ENCODE assay signal across 8 cellular contexts in genomic region chr1:18949689-18950414, GRCh38. TPM values are rescaled to one million over a fixed set of nuclear protein-coding genes. Genes with fewer than 3 reads are reported as not detected.
DNase-seq lines count a peak whose midpoint lies in the region; ATAC-seq, FAIRE-seq and TF ChIP-seq lines count a peak whose summit lies in the region.

No MANE protein-coding gene starts in this region.

- intact Hi-C loops in activated naive CD4-positive, alpha-beta T cell treated with anti-CD3 and anti-CD28 coated beads for 36 hours (cut with micrococcal nuclease): loop anchor here (2.0 to 5.0 kb wide), 4 partner anchors 43 to 762 kb away; a partner anchor contains a TSS
- intact Hi-C loops in pancreas (cut with DNase I): loop anchor here in 2 of 3 donors (5.0 to 10.0 kb wide), 2 partner anchors 38 to 45 kb away; partner anchors contain the start of gene ALDH4A1 (in 1 of the 2)

- H3K27ac Mint-ChIP-seq in activated naive CD4-positive, alpha-beta T cell treated with anti-CD3 and anti-CD28 coated beads for 36 hours: peak overlapping the region; percentile 93
- H3K27ac Mint-ChIP-seq in activated naive CD4-positive, alpha-beta T cell treated with anti-CD3 and anti-CD28 coated beads, Interleukin-2, amount 10 ng/mL, durations not matched to agents 7 days and 5 days: peak overlapping the region; percentile 93
- H3K27ac Mint-ChIP-seq in glutamatergic neuron (ENCODE audit: unreplicated experiment): peak overlapping the region; percentile 96

- FAIRE-seq in pancreas (lab: Jason Lieb, UNC): no peak

- ATAC-seq in pancreas (peak in 3 of 4 donors; percentile 2 to 5 (median 5)), HG02623 (IDR thresholded peaks at IDR 0.05; ENCODE audit: unreplicated experiment) (no peak), GM18517 (IDR thresholded peaks at IDR 0.05; ENCODE audit: unreplicated experiment) (no peak)

- peaks cover 95% of the 10 kb centered on the region for H3K4me1 Mint-ChIP-seq in activated naive CD4-positive, alpha-beta T cell treated with anti-CD3 and anti-CD28 coated beads for 36 hours (ENCODE audit: low read depth)
- H3K4me1 Mint-ChIP-seq in activated naive CD4-positive, alpha-beta T cell treated with anti-CD3 and anti-CD28 coated beads, Interleukin-2, amount 10 ng/mL, durations not matched to agents 7 days and 5 days: peaks cover 96% of the 10 kb centered on the region
- H3K4me1 Mint-ChIP-seq in glutamatergic neuron (ENCODE audit: low read depth, unreplicated experiment): peaks cover 72% of the 10 kb centered on the region

- TF ChIP-seq CTCF in glutamatergic neuron (IDR thresholded peaks at IDR 0.05; ENCODE audit: partially characterized antibody, unreplicated experiment) (peak; percentile 5), pancreas (IDR thresholded peaks at IDR 0.05) (no peak)

- DNase-seq in activated naive CD4-positive, alpha-beta T cell treated with anti-CD3 and anti-CD28 coated beads for 36 hours: peak; percentile 45
- no peak for DNase-seq in activated naive CD4-positive, alpha-beta T cell treated with anti-CD3 and anti-CD28 coated beads, Interleukin-2, amount 50 U/mL, for 16 hours
- DNase-seq in activated naive CD4-positive, alpha-beta T cell treated with anti-CD3 and anti-CD28 coated beads, Interleukin-2, amount 10 ng/mL, durations not matched to agents 7 days and 5 days: peak; percentile 41
- DNase-seq in glutamatergic neuron (peak; percentile 46), pancreas (peak in 1 of 6 donors; percentile 21), AG20443 (ENCODE audit: low spot score) (no peak)

- H3K27me3 Mint-ChIP-seq in activated naive CD4-positive, alpha-beta T cell treated with anti-CD3 and anti-CD28 coated beads for 36 hours (ENCODE audit: low read depth): no peaks in the 10 kb centered on the region
- peaks cover 19% of the 10 kb centered on the region for H3K27me3 Mint-ChIP-seq in activated naive CD4-positive, alpha-beta T cell treated with anti-CD3 and anti-CD28 coated beads, Interleukin-2, amount 10 ng/mL, durations not matched to agents 7 days and 5 days
- peaks cover 18% of the 10 kb centered on the region for H3K27me3 Mint-ChIP-seq in glutamatergic neuron (ENCODE audit: unreplicated experiment)

- H3K4me3 Mint-ChIP-seq in activated naive CD4-positive, alpha-beta T cell treated with anti-CD3 and anti-CD28 coated beads for 36 hours: peak overlapping the region; percentile 75
- peak overlapping the region; percentile 77 for H3K4me3 Mint-ChIP-seq in activated naive CD4-positive, alpha-beta T cell treated with anti-CD3 and anti-CD28 coated beads, Interleukin-2, amount 10 ng/mL, durations not matched to agents 7 days and 5 days
- H3K4me3 Mint-ChIP-seq in glutamatergic neuron (ENCODE audit: unreplicated experiment): peak overlapping the region; percentile 94

- H3K9me3 ChIP-seq in pancreas: no peaks in the 10 kb centered on the region

- no peaks in the 10 kb centered on the region for H3K36me3 ChIP-seq in pancreas

- CTCF ChIA-PET in activated naive CD4-positive, alpha-beta T cell treated with anti-CD3 and anti-CD28 coated beads for 36 hours (lab: Charles Lee): interaction anchor here (0.6 to 4.3 kb wide), 7 partner anchors 22 to 295 kb away, joined by 3 to 28 read pairs (median 7); no protein-coding TSS in a partner anchor
- CTCF ChIA-PET in activated naive CD4-positive, alpha-beta T cell treated with anti-CD3 and anti-CD28 coated beads, Interleukin-2, amount 10 ng/mL, durations not matched to agents 7 days and 5 days (lab: Charles Lee): interaction anchor here (0.8 to 2.9 kb wide), 9 partner anchors 22 to 164 kb away, joined by 3 to 30 read pairs (median 7); no protein-coding TSS in a partner anchor

- peak overlapping the region; percentile 48 to 78 (median 60) for H3K27ac ChIP-seq in pancreas

- 48 to 50% methylated on average over 22 of the region's 22 CpGs for WGBS in pancreas, 2 donors

- no peaks in the 10 kb centered on the region for H3K36me3 Mint-ChIP-seq in activated naive CD4-positive, alpha-beta T cell treated with anti-CD3 and anti-CD28 coated beads for 36 hours (ENCODE audit: low read depth)
- peaks cover 16% of the 10 kb centered on the region for H3K36me3 Mint-ChIP-seq in activated naive CD4-positive, alpha-beta T cell treated with anti-CD3 and anti-CD28 coated beads, Interleukin-2, amount 10 ng/mL, durations not matched to agents 7 days and 5 days
- no peaks in the 10 kb centered on the region for H3K36me3 Mint-ChIP-seq in glutamatergic neuron (ENCODE audit: unreplicated experiment)

- H3K4me1 ChIP-seq in pancreas: peaks cover 29 to 79% (median 31%) of the 10 kb centered on the region in 3 donors

- H3K9me3 Mint-ChIP-seq in activated naive CD4-positive, alpha-beta T cell treated with anti-CD3 and anti-CD28 coated beads for 36 hours: no peaks in the 10 kb centered on the region
- no peaks in the 10 kb centered on the region for H3K9me3 Mint-ChIP-seq in activated naive CD4-positive, alpha-beta T cell treated with anti-CD3 and anti-CD28 coated beads, Interleukin-2, amount 10 ng/mL, durations not matched to agents 7 days and 5 days
- peaks cover 12% of the 10 kb centered on the region for H3K9me3 Mint-ChIP-seq in glutamatergic neuron (ENCODE audit: unreplicated experiment)

- H3K27me3 ChIP-seq in pancreas: no peaks in the 10 kb centered on the region

- H3K4me3 ChIP-seq in pancreas: peak overlapping the region in 2 of 4 donors; percentile 3 to 13

RNA-seq across cellular contexts. Expression of gene IFFO2, which starts 6.6 kb away (rescaled TPM):
- total RNA-seq in activated naive CD4-positive, alpha-beta T cell treated with anti-CD3 and anti-CD28 coated beads for 36 hours: 10 to 100 TPM; 24.9 to 27.0 TPM
- 107 TPM for total RNA-seq in glutamatergic neuron (ENCODE audit: unreplicated experiment)
- total RNA-seq in pancreas: 10 to 100 TPM; 23.0 to 38.4 (median 26.4) TPM
- 10 to 100 TPM; 13.9 to 14.0 TPM for polyA plus RNA-seq in pancreas

RNA-seq across cellular contexts. Expression of gene ALDH4A1, which starts 47.5 kb away (rescaled TPM):
- 10 to 100 TPM; 11.6 to 12.5 TPM for total RNA-seq in activated naive CD4-positive, alpha-beta T cell treated with anti-CD3 and anti-CD28 coated beads for 36 hours
- 28.9 TPM for total RNA-seq in glutamatergic neuron (ENCODE audit: unreplicated experiment)
- 1 to 10 TPM; 1.4 to 5.9 (median 3.5) TPM for total RNA-seq in pancreas
- 1 to 10 TPM; 6.0 to 7.6 TPM for polyA plus RNA-seq in pancreas

Comparison
In these comparisons a context has a peak if more than half of its experiments do, and no peak if none do; other contexts are left out.
1. DNase-seq: peak in activated naive CD4-positive, alpha-beta T cell treated with anti-CD3 and anti-CD28 coated beads for 36 hours (single experiment), activated naive CD4-positive, alpha-beta T cell treated with anti-CD3 and anti-CD28 coated beads, Interleukin-2, amount 10 ng/mL, durations not matched to agents 7 days and 5 days (single experiment) and glutamatergic neuron (single experiment); none in activated naive CD4-positive, alpha-beta T cell treated with anti-CD3 and anti-CD28 coated beads, Interleukin-2, amount 50 U/mL, for 16 hours (single experiment) and AG20443 (single experiment).
2. ATAC-seq: peak in pancreas (3 of 4); none in HG02623 (single experiment) and GM18517 (single experiment).
3. Peak in every context shown above with its lines, with median percentiles within 50 percentile points of each other: H3K27ac Mint-ChIP-seq and H3K4me3 Mint-ChIP-seq.